ENCODE assay signal across 18 cellular contexts in the genomic region with DNA sequence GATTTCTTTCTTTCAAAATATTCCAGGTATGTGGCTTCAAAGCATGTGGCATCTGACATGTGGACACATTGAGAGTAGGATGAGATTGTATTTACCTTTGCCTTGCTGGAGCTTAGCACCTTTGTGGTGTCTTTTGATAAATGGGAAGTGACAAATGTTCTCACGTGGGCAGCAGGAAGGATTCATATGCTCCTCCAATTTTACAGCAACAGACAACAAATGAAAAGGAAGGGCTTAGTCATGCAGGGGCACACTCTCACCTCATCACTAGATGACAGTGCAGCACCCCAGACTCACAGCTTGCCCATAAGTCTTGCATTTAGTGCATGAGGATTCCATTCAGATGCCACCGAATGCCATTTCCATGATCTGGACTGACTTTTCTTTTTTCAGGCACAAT. TPM values are rescaled to one million over a fixed set of nuclear protein-coding genes. Genes with fewer than 3 reads are reported as not detected.
"Had no signal": no experiment of that assay in that cellular context is flagged by ENCODE, and none has a peak within 500 bp of the region (broad histone marks: within the 10 kb centered on the region; RNA-seq: fewer than 3 reads in every experiment).

No MANE protein-coding gene starts in this region.

- H3K9me3 ChIP-seq: ovary, tibial artery, uterus had no signal

- H3K36me3 ChIP-seq: ovary, tibial artery, uterus had no signal

- DNase-seq: activated CD4-positive, alpha-beta T cell treated with anti-CD3 and anti-CD28 coated beads, Interleukin-2, amount 50 U/mL, for 4 hours; activated CD8-positive, alpha-beta memory T cell treated with anti-CD3 and anti-CD28 coated beads, Interleukin-2, amount 10 ng/mL, durations not matched to agents 7 days and 5 days; activated gamma-delta T cell treated with Interleukin-2 at 50 U/mL for 16 hours; activated T-cell treated with anti-CD3 and anti-CD28 coated beads, Interleukin-2, amount 50 U/mL, for 24 hours; effector CD4-positive, alpha-beta T cell; kidney; left ventricle myocardium superior; ovary; stimulated activated CD4-positive, alpha-beta T cell treated with anti-CD3 and anti-CD28 coated beads, Interleukin-4, amount 100 ng/mL, for 4 hours; tibial artery; uterus had no signal

- H3K27ac ChIP-seq: epithelial cell of prostate, ovary, tibial artery, uterus had no signal

- ATAC-seq: activated CD8-positive, alpha-beta memory T cell treated with anti-CD3 and anti-CD28 coated beads, Interleukin-2, amount 10 ng/mL, durations not matched to agents 7 days and 5 days; left ventricle myocardium superior had no signal

- H3K4me1 Mint-ChIP-seq: activated CD8-positive, alpha-beta memory T cell treated with anti-CD3 and anti-CD28 coated beads, Interleukin-2, amount 10 ng/mL, durations not matched to agents 7 days and 5 days; neural crest cell had no signal

- H3K27ac Mint-ChIP-seq: activated CD8-positive, alpha-beta memory T cell treated with anti-CD3 and anti-CD28 coated beads, Interleukin-2, amount 10 ng/mL, durations not matched to agents 7 days and 5 days; activated T-cell treated with anti-CD3 and anti-CD28 coated beads, Interleukin-2, amount 50 U/mL, for 24 hours; T-helper 1 cell treated with Interleukin-12 subunit alpha and Interleukin-12 subunit beta and Interleukin-4 antibody, amounts not matched to agents 30 μg/mL and 1 μg/mL, for 36 hours; WTC11 had no signal

- H3K27me3 ChIP-seq: ovary, tibial artery, uterus had no signal

- H3K4me3 ChIP-seq: ovary, tibial artery, uterus had no signal

- H3K4me3 Mint-ChIP-seq: activated CD8-positive, alpha-beta memory T cell treated with anti-CD3 and anti-CD28 coated beads, Interleukin-2, amount 10 ng/mL, durations not matched to agents 7 days and 5 days; activated T-cell treated with anti-CD3 and anti-CD28 coated beads, Interleukin-2, amount 50 U/mL, for 24 hours; neural crest cell; T-helper 1 cell treated with Interleukin-12 subunit alpha and Interleukin-12 subunit beta and Interleukin-4 antibody, amounts not matched to agents 30 μg/mL and 1 μg/mL, for 36 hours; WTC11 had no signal

- H3K9me3 Mint-ChIP-seq: activated T-cell treated with anti-CD3 and anti-CD28 coated beads, Interleukin-2, amount 50 U/mL, for 24 hours; neural crest cell; T-helper 1 cell treated with Interleukin-12 subunit alpha and Interleukin-12 subunit beta and Interleukin-4 antibody, amounts not matched to agents 30 μg/mL and 1 μg/mL, for 36 hours had no signal

- H3K36me3 Mint-ChIP-seq: activated CD8-positive, alpha-beta memory T cell treated with anti-CD3 and anti-CD28 coated beads, Interleukin-2, amount 10 ng/mL, durations not matched to agents 7 days and 5 days had no signal

RNA-seq across cellular contexts. Expression of a gene that starts 39.8 kb away (rescaled TPM):
- total RNA-seq: activated CD8-positive, alpha-beta memory T cell treated with anti-CD3 and anti-CD28 coated beads, Interleukin-2, amount 10 ng/mL, durations not matched to agents 7 days and 5 days; astrocyte; cardiac septum; left ventricle myocardium superior; myocyte; neural crest cell; uterus; WTC11 had no signal
